In the genomic region with DNA sequence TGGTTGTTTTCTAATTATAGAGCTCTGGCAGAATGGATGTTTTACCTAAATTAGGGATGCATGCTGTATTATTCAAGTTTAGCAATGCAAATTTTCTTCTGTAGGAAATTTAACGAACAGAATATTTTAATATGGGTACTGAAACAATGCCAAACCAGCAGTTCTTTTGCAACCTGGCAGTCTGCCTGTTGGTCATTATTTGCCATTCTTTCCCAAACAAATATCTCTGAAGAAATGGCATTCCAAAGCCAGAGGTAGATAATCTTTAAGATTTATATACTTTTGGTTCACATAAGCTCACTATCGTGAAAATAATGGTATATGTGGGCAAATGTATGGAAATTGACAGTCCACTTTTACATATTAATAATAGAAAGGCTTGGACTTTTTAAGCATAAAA, we compare ENCODE assay signal across 18 cellular contexts. TPM values are rescaled to one million over a fixed set of nuclear protein-coding genes. Genes with fewer than 3 reads are reported as not detected.
A peak's percentile ranks its signal among the peaks of the same experiment; 100 is the strongest.
DNase-seq lines count a peak whose midpoint lies in the region; ATAC-seq and TF ChIP-seq lines count a peak whose summit lies in the region.
"Had no signal": no experiment of that assay in that cellular context is flagged by ENCODE, and none has a peak within 500 bp of the region (broad histone marks: within the 10 kb centered on the region; RNA-seq: fewer than 3 reads in every experiment).

No MANE protein-coding gene starts in this region.

- no peaks in the 10 kb centered on the region for H3K9me3 ChIP-seq in left ventricle myocardium inferior (replicated peaks)
- no peaks in the 10 kb centered on the region for H3K9me3 ChIP-seq in subcutaneous abdominal adipose tissue (ENCODE audit: control insufficient read depth in 5 of 5, low read length in 5 of 5)
- no peaks in the 10 kb centered on the region for H3K9me3 ChIP-seq in stomach

- H3K9ac ChIP-seq in subcutaneous abdominal adipose tissue (ENCODE audit: low read length in 5 of 5): no peak overlapping the region

- H3K4me3 ChIP-seq in left ventricle myocardium inferior: no peak overlapping the region
- no peak overlapping the region for H3K4me3 ChIP-seq in subcutaneous abdominal adipose tissue (ENCODE audit: low read depth in 1 of 5, low read length in 5 of 5)
- no peak overlapping the region for H3K4me3 ChIP-seq in stomach
- H3K4me3 ChIP-seq: SK-N-MC had no signal

- H3K36me3 ChIP-seq in left ventricle myocardium inferior: no peaks in the 10 kb centered on the region
- H3K36me3 ChIP-seq in subcutaneous abdominal adipose tissue (ENCODE audit: control insufficient read depth in 5 of 5, insufficient read depth in 5 of 5, low read length in 5 of 5): no peaks in the 10 kb centered on the region
- H3K36me3 ChIP-seq in stomach: no peaks in the 10 kb centered on the region

- no peak for ATAC-seq in left cardiac atrium

- H3K27me3 ChIP-seq in left ventricle myocardium inferior (ENCODE audit: low read depth): no peaks in the 10 kb centered on the region
- H3K27me3 ChIP-seq in subcutaneous abdominal adipose tissue (ENCODE audit: control insufficient read depth in 5 of 5, insufficient read depth in 4 of 5, low read length in 5 of 5): no peaks in the 10 kb centered on the region
- H3K27me3 ChIP-seq in stomach: no peaks in the 10 kb centered on the region

- TF ChIP-seq CTCF in left ventricle myocardium inferior (IDR thresholded peaks at IDR 0.05; ENCODE audit: borderline replicate concordance) (no peak), stomach (IDR thresholded peaks at IDR 0.05) (no peak)

- intact Hi-C loops in left ventricle myocardium inferior (cut with micrococcal nuclease) (no loop called here), left cardiac atrium (cut with DNase I) (no loop called here), stomach (cut with DNase I; ENCODE audit: low total_unique reads) (no loop called here)

- peak overlapping the region; percentile 64 for H3K27ac ChIP-seq in left ventricle myocardium inferior (replicated peaks)
- peak overlapping the region; percentile 82 for H3K27ac ChIP-seq in subcutaneous abdominal adipose tissue (ENCODE audit: low read depth, low read length)
- H3K27ac ChIP-seq in stomach: no peak overlapping the region
- H3K27ac ChIP-seq: SK-N-MC had no signal

- WGBS in stomach, 5 donors: 20 to 43% (median 26%) methylated on average over 2 of the region's 2 CpGs

- peaks cover 22% of the 10 kb centered on the region for H3K4me1 ChIP-seq in left ventricle myocardium inferior
- H3K4me1 ChIP-seq in subcutaneous abdominal adipose tissue (ENCODE audit: control insufficient read depth in 5 of 5, insufficient read depth in 5 of 5, low read length in 5 of 5): peaks cover 2 to 25% (median 15%) of the 10 kb centered on the region in 5 donors
- peaks cover 24 to 45% (median 32%) of the 10 kb centered on the region in 4 donors for H3K4me1 ChIP-seq in stomach

- no peak for TF ChIP-seq EP300 in stomach (IDR thresholded peaks at IDR 0.05)

- no peak for DNase-seq in left ventricle myocardium inferior
- no peak for DNase-seq in left cardiac atrium
- DNase-seq in NCI-H69 (lab: John Stamatoyannopoulos, UW): peak; percentile 18
- peak; percentile 21 for DNase-seq in epidermal melanocyte (ENCODE audit: insufficient read length, low spot score)
- no peak for DNase-seq in germinal center (ENCODE audit: low spot score)
- DNase-seq in amygdala (lab: John Stamatoyannopoulos, UW): no peak
- no peak for DNase-seq in stomach
- DNase-seq: AML-193, COR-L47, H7, IMR-90, Karpas-422, NCI-H1417, NCI-H1930, NCI-H82, Right ventricle myocardium superior had no signal

- no peak for TF ChIP-seq POLR2A in stomach (IDR thresholded peaks at IDR 0.05)

RNA-seq across cellular contexts. Expression of gene DCP2, which starts 19.2 kb away (rescaled TPM):
- total RNA-seq in left ventricle myocardium inferior (19.2 TPM), left cardiac atrium (10 to 100 TPM; 21.5 to 23.7 TPM), stomach (10 to 100 TPM in 3 of 5 donors, 1 to 10 TPM in 2; 5.5 to 61.3 (median 26.8) TPM)
- 1 to 10 TPM; 5.3 to 7.9 (median 6.2) TPM for polyA plus RNA-seq in stomach

RNA-seq across cellular contexts. Expression of gene REEP5, which starts 35.4 kb away (rescaled TPM):
- total RNA-seq in left ventricle myocardium inferior (137 TPM), left cardiac atrium (100 to 1,000 TPM; 105 to 135 TPM), stomach (100 to 1,000 TPM in 1 of 5 donors, 10 to 100 TPM in 4; 18.8 to 102 (median 65.9) TPM)
- polyA plus RNA-seq in stomach: 10 to 100 TPM; 24.7 to 45.0 (median 35.7) TPM

Comparison
In these comparisons a context has a peak if more than half of its experiments do, and no peak if none do; other contexts are left out.
1. DNase-seq: peak in NCI-H69 (single experiment) and epidermal melanocyte (single experiment); none in left ventricle myocardium inferior (single experiment), left cardiac atrium (single experiment), germinal center (single experiment), amygdala (0 of 56) and stomach (single experiment).
2. H3K27ac ChIP-seq: peak in left ventricle myocardium inferior (single experiment) and subcutaneous abdominal adipose tissue (single experiment); none in stomach (0 of 5).